9 cellular contexts compared by ENCODE assay signal in genomic region chr16:68790130-68790761, GRCh38. TPM values are rescaled to one million over a fixed set of nuclear protein-coding genes. Genes with fewer than 3 reads are reported as not detected.
DNase-seq lines count a peak whose midpoint lies in the region; ATAC-seq lines count a peak whose summit lies in the region.
"Had no signal": no experiment of that assay in that cellular context is flagged by ENCODE, and none has a peak within 500 bp of the region (broad histone marks: within the 10 kb centered on the region; RNA-seq: fewer than 3 reads in every experiment).

No MANE protein-coding gene starts in this region.

- ATAC-seq in left ventricle myocardium superior (no peak), GM18867 (IDR thresholded peaks at IDR 0.05; ENCODE audit: unreplicated experiment) (no peak)
- ATAC-seq: activated CD4-positive, CD25-positive, alpha-beta regulatory T cell treated with anti-CD3 and anti-CD28 coated beads, Interleukin-2, amount 50 U/mL, for 24 hours had no signal

- no peaks in the 10 kb centered on the region for H3K9me3 Mint-ChIP-seq in activated T-cell treated with anti-CD3 and anti-CD28 coated beads, Interleukin-2, amount 50 U/mL, for 24 hours

- DNase-seq in HS-27A (ENCODE audit: low read depth) (peak; percentile 86), islet precursor cell (peak; percentile 82), substantia nigra (lab: John Stamatoyannopoulos, UW) (no peak), left ventricle myocardium superior (no peak), NCI-H1105 (lab: John Stamatoyannopoulos, UW) (no peak)
- no peak for DNase-seq in activated T-cell treated with anti-CD3 and anti-CD28 coated beads, Interleukin-2, amount 50 U/mL, for 24 hours

- peak overlapping the region; percentile 37 for H3K27ac ChIP-seq in angular gyrus (ENCODE audit: low read depth, low read length)
- peak overlapping the region; percentile 64 for H3K27ac ChIP-seq in substantia nigra (ENCODE audit: low read depth, low read length, poor library complexity, severe bottlenecking)

- no peaks in the 10 kb centered on the region for H3K36me3 Mint-ChIP-seq in activated T-cell treated with anti-CD3 and anti-CD28 coated beads, Interleukin-2, amount 50 U/mL, for 24 hours (ENCODE audit: low read depth)

- H3K27me3 Mint-ChIP-seq in activated T-cell treated with anti-CD3 and anti-CD28 coated beads, Interleukin-2, amount 50 U/mL, for 24 hours = peaks cover 9% of the 10 kb centered on the region

- H3K27ac Mint-ChIP-seq in activated T-cell treated with anti-CD3 and anti-CD28 coated beads, Interleukin-2, amount 50 U/mL, for 24 hours = no peak overlapping the region

- no peaks in the 10 kb centered on the region for H3K4me1 Mint-ChIP-seq in activated T-cell treated with anti-CD3 and anti-CD28 coated beads, Interleukin-2, amount 50 U/mL, for 24 hours (ENCODE audit: low read depth)

- intact Hi-C loops in left ventricle myocardium superior (cut with micrococcal nuclease) = loop anchor here (10.0 kb wide), 1 partner anchor 265 kb away; no protein-coding TSS in a partner anchor

- H3K4me3 Mint-ChIP-seq in activated T-cell treated with anti-CD3 and anti-CD28 coated beads, Interleukin-2, amount 50 U/mL, for 24 hours = no peak overlapping the region

RNA-seq across cellular contexts. Expression of gene TANGO6, which starts 53.1 kb away (rescaled TPM):
- total RNA-seq in left ventricle myocardium superior = 9.3 TPM

RNA-seq across cellular contexts. Expression of gene CDH1, which starts 53.2 kb away (rescaled TPM):
- not detected for total RNA-seq in left ventricle myocardium superior

Comparison
In these comparisons a context has a peak if more than half of its experiments do, and no peak if none do; other contexts are left out.
1. DNase-seq: peak in HS-27A (single experiment) and islet precursor cell (single experiment); none in substantia nigra (0 of 49), activated T-cell treated with anti-CD3 and anti-CD28 coated beads, Interleukin-2, amount 50 U/mL, for 24 hours (single experiment), left ventricle myocardium superior (single experiment) and NCI-H1105 (single experiment).